Comparison of ENCODE assay signal across 8 cellular contexts in genomic region chr11:129375731-129376657, GRCh38. TPM values are rescaled to one million over a fixed set of nuclear protein-coding genes. Genes with fewer than 3 reads are reported as not detected.
DNase-seq lines count a peak whose midpoint lies in the region; ATAC-seq and TF ChIP-seq lines count a peak whose summit lies in the region.

Gene BARX2 (plus strand): TSS chr11:129375848. CDS start chr11:129376036, 188 bp downstream.

- peaks cover 0 to 7% of the 10 kb centered on the region in 2 experiments; a peak in 1 of 4 replicates for H3K4me1 ChIP-seq in SK-N-SH (ENCODE audit: control insufficient read depth in 1 of 2, insufficient read depth in 2 of 2, low read depth in 1 of 2, low read length in 1 of 2)
- H3K4me1 ChIP-seq in testis, result peaks cover 23% of the 10 kb centered on the region

- H3K36me3 ChIP-seq in H7 (replicated peaks; ENCODE audit: control insufficient read depth, insufficient read depth, low read length), result no peaks in the 10 kb centered on the region
- no peaks in the 10 kb centered on the region for H3K36me3 ChIP-seq in SK-N-SH (replicated peaks in 1 of 2; ENCODE audit: control insufficient read depth in 1 of 2, insufficient read depth in 2 of 2, low read length in 1 of 2)
- H3K36me3 ChIP-seq in testis (ENCODE audit: low read depth, missing control alignments), result no peaks in the 10 kb centered on the region

- H3K4me1 Mint-ChIP-seq in CD14-positive monocyte, result peaks cover 28% of the 10 kb centered on the region
- H3K4me1 Mint-ChIP-seq in effector memory CD8-positive, alpha-beta T cell (ENCODE audit: low read depth in 2 of 2), result peaks cover 0 to 12% of the 10 kb centered on the region in 2 donors

- H3K27me3 ChIP-seq in H7 (ENCODE audit: control insufficient read depth, insufficient read depth, low read length) (peaks cover 64% of the 10 kb centered on the region), SK-N-SH (ENCODE audit: insufficient read depth) (peaks cover 93% of the 10 kb centered on the region), testis (no peaks in the 10 kb centered on the region)

- DNase-seq in CD14-positive monocyte (ENCODE audit: low spot score), result no peak
- peak; percentile 84 for DNase-seq in H7
- DNase-seq in SK-N-SH, result peak; percentile 70
- no peak for DNase-seq in effector memory CD8-positive, alpha-beta T cell
- DNase-seq in medulla oblongata (ENCODE audit: extremely low spot score), result peak; percentile 73
- DNase-seq in testis, result peak; percentile 82
- DNase-seq in activated CD4-positive, CD25-positive, alpha-beta regulatory T cell (lab: John Stamatoyannopoulos, UW), result no peak

- no peak for TF ChIP-seq POLR2A in testis (IDR thresholded peaks at IDR 0.05)

- CTCF ChIA-PET in SK-N-SH (lab: Yijun Ruan, JAX), result interaction anchor here (0.9 to 3.8 kb wide), 6 partner anchors 10 to 375 kb away, joined by 3 to 23 read pairs (median 7); no protein-coding TSS in a partner anchor

- intact Hi-C loops in CD14-positive monocyte (cut with micrococcal nuclease), result no loop called here
- intact Hi-C loops in testis (cut with DNase I; ENCODE audit: low total_unique reads), result no loop called here

- no peaks in the 10 kb centered on the region for H3K79me2 ChIP-seq in SK-N-SH (ENCODE audit: insufficient read depth)

- H3F3A ChIP-seq in SK-N-SH (replicated peaks; ENCODE audit: insufficient read depth), result no peaks in the 10 kb centered on the region

- H3K27me3 Mint-ChIP-seq in CD14-positive monocyte (ENCODE audit: low read depth in 3 of 3), result peaks cover 83 to 97% (median 85%) of the 10 kb centered on the region in 3 donors
- peaks cover 62 to 89% of the 10 kb centered on the region in 2 donors for H3K27me3 Mint-ChIP-seq in effector memory CD8-positive, alpha-beta T cell

- peak within 1 kb of the TSS; percentile 60; the same call in 1 of the 2 replicates for H3K4me2 ChIP-seq in SK-N-SH

- 19% methylated on average over 37 of the region's 85 CpGs for WGBS in SK-N-SH (ENCODE audit: low lambda C conversion rate)
- WGBS in testis, 2 donors, result 3 to 4% methylated on average over 30 to 60 of the region's 85 CpGs

- H3K4me3 ChIP-seq in H7 (ENCODE audit: insufficient read depth, low read depth, low read length) (peak within 1 kb of the TSS; percentile 42), SK-N-SH (ENCODE audit: low read depth in 2 of 2, low read length in 1 of 2) (no peak within 1 kb of the TSS; a peak in 2 of 4 replicates), testis (peak within 1 kb of the TSS; percentile 32 to 51)

- peaks cover 0 to 30% (median 7%) of the 10 kb centered on the region in 7 donors for H3K9me3 Mint-ChIP-seq in CD14-positive monocyte
- no peaks in the 10 kb centered on the region for H3K9me3 Mint-ChIP-seq in effector memory CD8-positive, alpha-beta T cell

- TF ChIP-seq RAD21 in SK-N-SH (IDR thresholded peaks at IDR 0.05; ENCODE audit: low read length), result peak; percentile 59

- no peaks in the 10 kb centered on the region for H3K9me2 ChIP-seq in SK-N-SH

- no peak for ATAC-seq in effector memory CD8-positive, alpha-beta T cell (replicated peaks)
- ATAC-seq in HG03442 (IDR thresholded peaks at IDR 0.05; ENCODE audit: unreplicated experiment), result no peak

- H3K9me3 ChIP-seq in SK-N-SH, result no peaks in the 10 kb centered on the region
- H3K9me3 ChIP-seq in testis, result no peaks in the 10 kb centered on the region

- peak within 1 kb of the TSS; percentile 49 to 81 for H3K4me3 Mint-ChIP-seq in CD14-positive monocyte
- H3K4me3 Mint-ChIP-seq in effector memory CD8-positive, alpha-beta T cell, result peak within 1 kb of the TSS; percentile 4 to 65

- POLR2A ChIA-PET in SK-N-SH (lab: Yijun Ruan, JAX), result no interaction called here

- H3K27ac ChIP-seq in SK-N-SH (ENCODE audit: low read depth in 2 of 2, low read length in 1 of 2) (no peak within 1 kb of the TSS), testis (no peak within 1 kb of the TSS)

- H3K27ac Mint-ChIP-seq in CD14-positive monocyte, result no peak within 1 kb of the TSS
- H3K27ac Mint-ChIP-seq in effector memory CD8-positive, alpha-beta T cell, result no peak within 1 kb of the TSS

- no peak within 1 kb of the TSS for H3K9ac ChIP-seq in SK-N-SH

- TF ChIP-seq CTCF in CD14-positive monocyte (IDR thresholded peaks at IDR 0.05), result no peak
- peak; percentile 49 for TF ChIP-seq CTCF in SK-N-SH (IDR thresholded peaks at IDR 0.05)
- peak in 2 of 3 experiments; percentile 22 to 45 for TF ChIP-seq CTCF in testis (IDR thresholded peaks at IDR 0.05)

- H4K20me1 ChIP-seq in SK-N-SH (ENCODE audit: insufficient read depth), result no peaks in the 10 kb centered on the region

- peaks cover 2 to 5% of the 10 kb centered on the region in 2 donors for H3K36me3 Mint-ChIP-seq in CD14-positive monocyte
- no peaks in the 10 kb centered on the region for H3K36me3 Mint-ChIP-seq in effector memory CD8-positive, alpha-beta T cell (ENCODE audit: insufficient read depth)

- H2AFZ ChIP-seq in SK-N-SH (ENCODE audit: low read depth), result no peak within 1 kb of the TSS

- no peak for TF ChIP-seq EP300 in SK-N-SH (IDR thresholded peaks at IDR 0.05; ENCODE audit: borderline replicate concordance in 1 of 2, low read depth in 1 of 2, low read length in 1 of 2)

TF ChIP-seq in SK-N-SH, 30 proteins besides CTCF, POLR2A, EP300 and RAD21:
- TF ChIP-seq SMC3 (IDR thresholded peaks at IDR 0.05; ENCODE audit: low read depth, low read length), result peak; percentile 47
- TF ChIP-seq PBX3 (IDR thresholded peaks at IDR 0.05), result peak; percentile 26; the same call in 1 of the 2 replicates
- TF ChIP-seq YY1 (IDR thresholded peaks at IDR 0.05; ENCODE audit: low read depth), result no peak
- no peak for TF ChIP-seq FOXM1 (IDR thresholded peaks at IDR 0.05; ENCODE audit: low read depth)
- no peak for TF ChIP-seq FOSL2 (IDR thresholded peaks at IDR 0.05; ENCODE audit: borderline replicate concordance, low read depth)

RNA-seq across cellular contexts. Expression of gene BARX2, which starts in this region (rescaled TPM):
- polyA plus RNA-seq in CD14-positive monocyte (not detected), SK-N-SH (2012; rRNA removed) (not detected in 2 replicates), testis (ENCODE audit: insufficient read depth, low read depth, low replicate concordance) (5.0 TPM)
- total RNA-seq in H7 (2014; rRNA removed; shearing (Covaris generic)), result not detected in 2 replicates
- 0.01 TPM in 1 of 2 replicates, not detected in the other for polyA plus RNA-seq in SK-N-SH (2012; cell fraction: cytosol; rRNA removed)
- polyA plus RNA-seq in SK-N-SH (2012; cell fraction: nucleus; rRNA removed), result not detected in 2 replicates
- 1 to 10 TPM; 4.3 to 4.5 TPM for total RNA-seq in testis

Comparison
In these comparisons a context has a peak if more than half of its experiments do, and no peak if none do; other contexts are left out.
1. Peak in DNase-seq and H3K4me3 ChIP-seq in H7; RNA of the gene not detected or under 1 TPM.
2. Peak in DNase-seq and H3K4me2 ChIP-seq in SK-N-SH; RNA of the gene not detected or under 1 TPM.
3. DNase-seq: peak in medulla oblongata (single experiment) and testis (single experiment); none in CD14-positive monocyte (single experiment), effector memory CD8-positive, alpha-beta T cell (0 of 3) and activated CD4-positive, CD25-positive, alpha-beta regulatory T cell (0 of 4).
4. H3K4me3 ChIP-seq: peak in testis (2 of 2); none in SK-N-SH (0 of 2).